Comparison of ENCODE assay signal across 26 cellular contexts in the genomic region with DNA sequence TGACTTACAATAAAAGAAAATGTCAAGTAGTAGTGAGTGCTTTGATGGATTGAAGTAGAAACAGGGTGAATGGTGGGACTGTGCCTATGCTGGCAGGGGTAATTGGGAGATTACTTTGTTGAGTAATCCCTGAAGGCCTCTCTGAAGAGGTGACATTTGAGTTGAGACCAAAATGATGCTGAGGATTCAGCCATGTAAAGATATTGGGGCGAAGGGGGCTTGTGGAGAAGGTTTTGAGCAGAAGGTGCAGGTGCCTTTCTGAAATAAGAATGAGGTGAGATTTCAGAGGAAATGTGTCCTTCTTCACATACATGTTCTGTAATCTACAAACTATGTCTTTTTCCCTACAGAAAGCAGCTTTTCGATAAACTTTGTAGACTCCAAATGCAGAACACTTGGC. TPM values are rescaled to one million over a fixed set of nuclear protein-coding genes. Genes with fewer than 3 reads are reported as not detected.
"Had no signal": no experiment of that assay in that cellular context is flagged by ENCODE, and none has a peak within 500 bp of the region (broad histone marks: within the 10 kb centered on the region; RNA-seq: fewer than 3 reads in every experiment).

No MANE protein-coding gene starts in this region.

- H3K27ac ChIP-seq: adrenal gland, ascending aorta, brain microvascular endothelial cell, hepatocyte, lower lobe of right lung, upper lobe of right lung had no signal

- ATAC-seq: esophagus mucosa, left lobe of liver, lower lobe of right lung, upper lobe of right lung had no signal

- H3K36me3 ChIP-seq: adrenal gland, ascending aorta, brain microvascular endothelial cell, lower lobe of right lung, upper lobe of right lung had no signal

- H3K4me1 ChIP-seq: ascending aorta had no signal

- H3K9me3 Mint-ChIP-seq: activated CD4-positive, alpha-beta T cell treated with anti-CD3 and anti-CD28 coated beads, Interleukin-2, amount 10 ng/mL, durations not matched to agents 7 days and 5 days; activated T-helper 1 cell treated with anti-CD3 and anti-CD28 coated beads, Interleukin-12 subunit alpha, Interleukin-12 subunit beta, Interleukin-2, Interleukin-4 antibody, amounts not matched to agents 30 ng/mL and 10 ng/mL and 1 ng/mL, durations not matched to agents 14 hours and 24 hours and 36 hours; immature natural killer cell; naive B cell; neural crest cell had no signal

- H3K27me3 ChIP-seq: adrenal gland, ascending aorta, brain microvascular endothelial cell, hepatocyte, upper lobe of right lung had no signal

- H3K4me3 Mint-ChIP-seq: activated CD4-positive, alpha-beta T cell treated with anti-CD3 and anti-CD28 coated beads, Interleukin-2, amount 10 ng/mL, durations not matched to agents 7 days and 5 days; activated CD8-positive, alpha-beta T cell treated with anti-CD3 and anti-CD28 coated beads, Interleukin-2, amount 10 ng/mL, durations not matched to agents 7 days and 5 days; activated T-helper 1 cell treated with anti-CD3 and anti-CD28 coated beads, Interleukin-12 subunit alpha, Interleukin-12 subunit beta, Interleukin-2, Interleukin-4 antibody, amounts not matched to agents 30 ng/mL and 10 ng/mL and 1 ng/mL, durations not matched to agents 14 hours and 24 hours and 36 hours; neural crest cell had no signal

- H2AFZ ChIP-seq: hepatocyte had no signal

- DNase-seq: activated CD4-positive, alpha-beta T cell treated with anti-CD3 and anti-CD28 coated beads, Interleukin-2, amount 10 ng/mL, durations not matched to agents 7 days and 5 days; activated gamma-delta T cell; adrenal gland; brain microvascular endothelial cell; caudate nucleus; dermis blood vessel endothelial cell; effector CD8-positive, alpha-beta T cell; lower lobe of right lung; mesendoderm; mucosa of descending colon; naive B cell; retina; stimulated activated CD4-positive, alpha-beta T cell treated with anti-CD3 and anti-CD28 coated beads, Interleukin-4, amount 100 ng/mL, for 24 hours; stimulated activated naive CD8-positive, alpha-beta T cell treated with anti-CD3 and anti-CD28 coated beads, Interleukin-15, Interleukin-2, amounts not matched to agents 100 U/mL and 50 U/mL, for 24 hours; upper lobe of right lung had no signal

- H3K4me2 ChIP-seq: hepatocyte had no signal

- H3K27me3 Mint-ChIP-seq: activated CD4-positive, alpha-beta T cell treated with anti-CD3 and anti-CD28 coated beads, Interleukin-2, amount 10 ng/mL, durations not matched to agents 7 days and 5 days; activated naive CD8-positive, alpha-beta T cell; naive B cell had no signal

- H3K9me3 ChIP-seq: adrenal gland, ascending aorta, lower lobe of right lung, mucosa of descending colon, upper lobe of right lung had no signal

- H3K4me3 ChIP-seq: adrenal gland, ascending aorta, hepatocyte, lower lobe of right lung, mucosa of descending colon, upper lobe of right lung had no signal

- H3K27ac Mint-ChIP-seq: activated CD4-positive, alpha-beta T cell treated with anti-CD3 and anti-CD28 coated beads, Interleukin-2, amount 10 ng/mL, durations not matched to agents 7 days and 5 days; activated naive CD8-positive, alpha-beta T cell; immature natural killer cell; naive B cell; progenitor cell of endocrine pancreas had no signal

RNA-seq across cellular contexts. Expression of a gene that starts 8.0 kb away (rescaled TPM):
- total RNA-seq: endothelial cell of umbilical vein had no signal
- polyA plus RNA-seq: endothelial cell of umbilical vein had no signal
